ENCODE assay signal across 13 cellular contexts in genomic region chr10:122463466-122464157, GRCh38. TPM values are rescaled to one million over a fixed set of nuclear protein-coding genes. Genes with fewer than 3 reads are reported as not detected.
DNase-seq lines count a peak whose midpoint lies in the region; ATAC-seq and TF ChIP-seq lines count a peak whose summit lies in the region.
"Had no signal": no experiment of that assay in that cellular context is flagged by ENCODE, and none has a peak within 500 bp of the region (broad histone marks: within the 10 kb centered on the region; RNA-seq: fewer than 3 reads in every experiment).

No MANE protein-coding gene starts in this region.

- no peaks in the 10 kb centered on the region for H3K9me3 ChIP-seq in upper lobe of right lung

- no peak for ATAC-seq in naive thymus-derived CD8-positive, alpha-beta T cell
- no peak for ATAC-seq in upper lobe of right lung
- ATAC-seq: K562 had no signal

- H3K27me3 Mint-ChIP-seq in activated naive CD4-positive, alpha-beta T cell treated with anti-CD3 and anti-CD28 coated beads, Interleukin-2, amount 50 U/mL, for 24 hours: peaks cover 40% of the 10 kb centered on the region
- H3K27me3 Mint-ChIP-seq in naive thymus-derived CD8-positive, alpha-beta T cell: peaks cover 26 to 79% (median 46%) of the 10 kb centered on the region in 5 donors

- POLR2A ChIA-PET in naive thymus-derived CD8-positive, alpha-beta T cell (lab: Charles Lee): no interaction called here

- no peak overlapping the region for H3K27ac ChIP-seq in upper lobe of right lung

- intact Hi-C loops in upper lobe of right lung (cut with DNase I): no loop called here

- no peaks in the 10 kb centered on the region for H3K27me3 ChIP-seq in upper lobe of right lung

- DNase-seq in activated naive CD4-positive, alpha-beta T cell treated with anti-CD3 and anti-CD28 coated beads, Interleukin-2, amount 50 U/mL, for 16 hours: no peak
- DNase-seq in epithelial cell of proximal tubule (ENCODE audit: low read depth): no peak
- no peak for DNase-seq in naive thymus-derived CD8-positive, alpha-beta T cell
- no peak for DNase-seq in upper lobe of right lung
- no peak for DNase-seq in NCI-H748 (lab: John Stamatoyannopoulos, UW; ENCODE audit: unreplicated experiment)
- DNase-seq in DMS153 treated with DMSO at 0.1 percent for 48 hours (lab: John Stamatoyannopoulos, UW; ENCODE audit: unreplicated experiment): no peak
- no peak for DNase-seq in GM19240 (ENCODE audit: insufficient read length, low spot score)
- DNase-seq: activated T-cell treated with anti-CD3 and anti-CD28 coated beads for 4 hours, GDM1 had no signal

- H3K4me3 Mint-ChIP-seq in activated naive CD4-positive, alpha-beta T cell treated with anti-CD3 and anti-CD28 coated beads, Interleukin-2, amount 50 U/mL, for 24 hours: peak overlapping the region; percentile 39
- peak overlapping the region in 9 of 10 donors; percentile 3 to 86 (median 75) for H3K4me3 Mint-ChIP-seq in naive thymus-derived CD8-positive, alpha-beta T cell
- H3K4me3 Mint-ChIP-seq: T-helper 1 cell treated with Interleukin-12 subunit alpha and Interleukin-12 subunit beta and Interleukin-4 antibody, amounts not matched to agents 30 μg/mL and 1 μg/mL, for 36 hours had no signal

- TF ChIP-seq CTCF in epithelial cell of proximal tubule (conservative IDR thresholded peaks at IDR 0.05; ENCODE audit: low read depth, low read length) (no peak), upper lobe of right lung (IDR thresholded peaks at IDR 0.05) (no peak)

- peaks cover 18% of the 10 kb centered on the region for H3K4me1 ChIP-seq in upper lobe of right lung

- H3K36me3 Mint-ChIP-seq in activated naive CD4-positive, alpha-beta T cell treated with anti-CD3 and anti-CD28 coated beads, Interleukin-2, amount 50 U/mL, for 24 hours: no peaks in the 10 kb centered on the region
- no peaks in the 10 kb centered on the region for H3K36me3 Mint-ChIP-seq in naive thymus-derived CD8-positive, alpha-beta T cell

- H3K4me3 ChIP-seq in epithelial cell of proximal tubule (ENCODE audit: low read depth, low read length): peak overlapping the region; percentile 80
- H3K4me3 ChIP-seq in upper lobe of right lung: peak overlapping the region; percentile 80
- H3K4me3 ChIP-seq: K562 had no signal

- peaks cover 8% of the 10 kb centered on the region for H3K4me1 Mint-ChIP-seq in activated naive CD4-positive, alpha-beta T cell treated with anti-CD3 and anti-CD28 coated beads, Interleukin-2, amount 50 U/mL, for 24 hours
- H3K4me1 Mint-ChIP-seq in naive thymus-derived CD8-positive, alpha-beta T cell: peaks cover 8 to 16% (median 13%) of the 10 kb centered on the region in 4 donors

- no peaks in the 10 kb centered on the region for H3K36me3 ChIP-seq in upper lobe of right lung

- no peaks in the 10 kb centered on the region for H3K9me3 Mint-ChIP-seq in activated naive CD4-positive, alpha-beta T cell treated with anti-CD3 and anti-CD28 coated beads, Interleukin-2, amount 50 U/mL, for 24 hours
- peaks cover 0 to 2% (median 0%) of the 10 kb centered on the region in 9 donors for H3K9me3 Mint-ChIP-seq in naive thymus-derived CD8-positive, alpha-beta T cell
- H3K9me3 Mint-ChIP-seq: T-helper 1 cell treated with Interleukin-12 subunit alpha and Interleukin-12 subunit beta and Interleukin-4 antibody, amounts not matched to agents 30 μg/mL and 1 μg/mL, for 36 hours had no signal

- no peak overlapping the region for H3K27ac Mint-ChIP-seq in activated naive CD4-positive, alpha-beta T cell treated with anti-CD3 and anti-CD28 coated beads, Interleukin-2, amount 50 U/mL, for 24 hours
- H3K27ac Mint-ChIP-seq in naive thymus-derived CD8-positive, alpha-beta T cell: peak overlapping the region in 1 of 10 donors; percentile 46
- H3K27ac Mint-ChIP-seq: T-helper 1 cell treated with Interleukin-12 subunit alpha and Interleukin-12 subunit beta and Interleukin-4 antibody, amounts not matched to agents 30 μg/mL and 1 μg/mL, for 36 hours had no signal

RNA-seq across cellular contexts. Expression of gene HTRA1, which starts 2.3 kb away (rescaled TPM):
- total RNA-seq in epithelial cell of proximal tubule: 19.8 and 35.7 TPM in 2 replicates
- total RNA-seq in naive thymus-derived CD8-positive, alpha-beta T cell: not detected
- polyA plus RNA-seq in naive thymus-derived CD8-positive, alpha-beta T cell: not detected
- 83.8 TPM for total RNA-seq in upper lobe of right lung

RNA-seq across cellular contexts. Expression of gene ARMS2, which starts 9.2 kb away (rescaled TPM):
- total RNA-seq in epithelial cell of proximal tubule (not detected in 2 replicates), upper lobe of right lung (not detected)
- total RNA-seq in naive thymus-derived CD8-positive, alpha-beta T cell: not detected
- polyA plus RNA-seq in naive thymus-derived CD8-positive, alpha-beta T cell: not detected
- total RNA-seq: A673, K562 had no signal
- polyA plus RNA-seq: K562 had no signal

Comparison
In these comparisons a context has a peak if more than half of its experiments do, and no peak if none do; other contexts are left out.
1. RNA of gene HTRA1, which starts 2.3 kb away (total RNA-seq): 83.8 TPM in upper lobe of right lung (single experiment) and 19.8 to 35.7 TPM in epithelial cell of proximal tubule; not detected in naive thymus-derived CD8-positive, alpha-beta T cell; every median in the first group is over 10 times any median in the second.